In genomic region chr6:157233686-157234085, GRCh38 we compare ENCODE assay signal across 1 cellular context.
TF ChIP-seq lines count a peak whose summit lies in the region.

No MANE protein-coding gene starts in this region.

TF ChIP-seq in GM23338, 12 proteins besides CTCF, POLR2A, EP300 and RAD21 (continued from another document):
- TF ChIP-seq ZNF462 (CRISPR knock-in tag; IDR thresholded peaks at IDR 0.05) (no peak), STAT1 (IDR thresholded peaks at IDR 0.05; ENCODE audit: unreplicated experiment) (no peak), CREB1 (CRISPR knock-in tag; IDR thresholded peaks at IDR 0.05; ENCODE audit: low read depth) (no peak), JUNB (IDR thresholded peaks at IDR 0.05; ENCODE audit: unreplicated experiment) (no peak), ZNF114 (CRISPR knock-in tag; IDR thresholded peaks at IDR 0.05) (no peak), EZH2 (IDR thresholded peaks at IDR 0.05; ENCODE audit: low read depth, unreplicated experiment) (no peak)
